In genomic region chr17:72192409-72193192, GRCh38 we compare ENCODE assay signal across 14 cellular contexts.
DNase-seq lines count a peak whose midpoint lies in the region; ATAC-seq, FAIRE-seq and TF ChIP-seq lines count a peak whose summit lies in the region.
"Had no signal": no experiment of that assay in that cellular context is flagged by ENCODE, and none has a peak within 500 bp of the region (broad histone marks: within the 10 kb centered on the region; RNA-seq: fewer than 3 reads in every experiment).

No MANE protein-coding gene starts in this region.

- H2AFZ ChIP-seq in SK-N-SH (ENCODE audit: low read depth): no peak overlapping the region

- H3K9me3 ChIP-seq in SK-N-SH (no peaks in the 10 kb centered on the region), pancreas (no peaks in the 10 kb centered on the region)
- H3K9me3 ChIP-seq: neutrophil had no signal

- no peak overlapping the region for H3K4me3 ChIP-seq in SK-N-SH (ENCODE audit: low read depth in 2 of 2, low read length in 1 of 2)
- H3K4me3 ChIP-seq in pancreas: no peak overlapping the region

- 0 out of 4 replicates have a peak, but pooled peaks of 1 of the 2 experiments have one; percentile 37 for TF ChIP-seq EP300 in SK-N-SH (IDR thresholded peaks at IDR 0.05; ENCODE audit: borderline replicate concordance in 1 of 2, low read depth in 1 of 2, low read length in 1 of 2)

- H3K9ac ChIP-seq in SK-N-SH: no peak overlapping the region

- H3K27ac ChIP-seq in SK-N-SH (ENCODE audit: low read depth in 2 of 2, low read length in 1 of 2) (no peak overlapping the region), pancreas (no peak overlapping the region)
- H3K27ac ChIP-seq: neutrophil had no signal

- TF ChIP-seq CTCF in SK-N-SH (IDR thresholded peaks at IDR 0.05) (no peak), pancreas (IDR thresholded peaks at IDR 0.05) (no peak), GM13976 (IDR thresholded peaks at IDR 0.05; ENCODE audit: borderline replicate concordance, control extremely low read depth, extremely low read depth, insufficient read depth, missing control alignments) (no peak)

- H3K4me1 ChIP-seq in SK-N-SH (ENCODE audit: control insufficient read depth in 1 of 2, insufficient read depth in 2 of 2, low read depth in 1 of 2, low read length in 1 of 2): no peaks in the 10 kb centered on the region
- no peaks in the 10 kb centered on the region for H3K4me1 ChIP-seq in pancreas

- H3K27me3 ChIP-seq in SK-N-SH (ENCODE audit: insufficient read depth): no peaks in the 10 kb centered on the region
- H3K27me3 ChIP-seq in pancreas: no peaks in the 10 kb centered on the region
- H3K27me3 ChIP-seq: neutrophil had no signal

- no peak for FAIRE-seq in pancreas (lab: Jason Lieb, UNC)
- FAIRE-seq: GM12891 had no signal

- intact Hi-C loops in pancreas (cut with DNase I): no loop called here

- ATAC-seq in pancreas: peak in 3 of 4 donors; percentile 36 to 57 (median 52)
- ATAC-seq in GM21619 (IDR thresholded peaks at IDR 0.05; ENCODE audit: unreplicated experiment): no peak

- no peaks in the 10 kb centered on the region for H3K9me2 ChIP-seq in SK-N-SH

- no peak overlapping the region for H3K4me2 ChIP-seq in SK-N-SH

- in situ Hi-C loops in GM13976 (cut with MboI; ENCODE audit: low sequenced_read_pairs, unreplicated experiment): no loop called here

- TF ChIP-seq RAD21 in SK-N-SH (IDR thresholded peaks at IDR 0.05; ENCODE audit: low read length): no peak

- no peaks in the 10 kb centered on the region for H3K36me3 ChIP-seq in SK-N-SH (replicated peaks in 1 of 2; ENCODE audit: control insufficient read depth in 1 of 2, insufficient read depth in 2 of 2, low read length in 1 of 2)
- no peaks in the 10 kb centered on the region for H3K36me3 ChIP-seq in pancreas
- H3K36me3 ChIP-seq: neutrophil had no signal

- POLR2A ChIA-PET in SK-N-SH (lab: Yijun Ruan, JAX): no interaction called here

- H4K20me1 ChIP-seq in SK-N-SH (ENCODE audit: insufficient read depth): no peaks in the 10 kb centered on the region

- 69% methylated on average over 8 of the region's 8 CpGs for WGBS in SK-N-SH (ENCODE audit: low lambda C conversion rate)
- 78 to 89% methylated on average over 8 of the region's 8 CpGs for WGBS in pancreas, 2 donors

- H3K79me2 ChIP-seq in SK-N-SH (ENCODE audit: insufficient read depth): no peaks in the 10 kb centered on the region

- CTCF ChIA-PET in SK-N-SH (lab: Yijun Ruan, JAX): no interaction called here

- H3F3A ChIP-seq in SK-N-SH (replicated peaks; ENCODE audit: insufficient read depth): no peaks in the 10 kb centered on the region

- DNase-seq in EH (ENCODE audit: low read depth) (peak; percentile 78), SK-N-SH (no peak), glomerular visceral epithelial cell (ENCODE audit: extremely low spot score) (peak; percentile 54), pancreas (no peak), NCI-H2196 treated with DMSO at 0.1 percent for 48 hours (lab: John Stamatoyannopoulos, UW; ENCODE audit: unreplicated experiment) (no peak), GM13976 (ENCODE audit: low spot score) (no peak), NCI-H2171 treated with DMSO at 0.1 percent for 48 hours (lab: John Stamatoyannopoulos, UW) (no peak)
- DNase-seq: activated naive CD4-positive, alpha-beta T cell treated with anti-CD3 and anti-CD28 coated beads, Interleukin-2, amount 50 U/mL, for 16 hours; NCI-H69; stimulated activated CD4-positive, alpha-beta T cell treated with anti-CD3 and anti-CD28 coated beads, Interleukin-4, amount 100 ng/mL, for 24 hours; substantia nigra had no signal

TF ChIP-seq in SK-N-SH, 30 proteins besides CTCF, POLR2A, EP300 and RAD21:
- TF ChIP-seq FOXM1 (IDR thresholded peaks at IDR 0.05; ENCODE audit: low read depth) (no peak), TCF12 (IDR thresholded peaks at IDR 0.05) (peak; percentile 54; the same call in 1 of the 2 replicates), RCOR1 (IDR thresholded peaks at IDR 0.05; ENCODE audit: low read length) (no peak), NFIC (IDR thresholded peaks at IDR 0.05; ENCODE audit: borderline replicate concordance) (peak; percentile 20; the same call in 1 of the 2 replicates), FOXJ3 (CRISPR knock-in tag; IDR thresholded peaks at IDR 0.05) (no peak), PBX3 (IDR thresholded peaks at IDR 0.05) (peak; percentile 70), CHD2 (IDR thresholded peaks at IDR 0.05; ENCODE audit: low read length, partially characterized antibody) (no peak), GABPA (IDR thresholded peaks at IDR 0.05; ENCODE audit: low read depth) (no peak), MAX (IDR thresholded peaks at IDR 0.05; ENCODE audit: low read depth) (no peak), RXRA (IDR thresholded peaks at IDR 0.05; ENCODE audit: borderline replicate concordance, low read depth) (no peak), JUND (IDR thresholded peaks at IDR 0.05) (no peak), USF2 (IDR thresholded peaks at IDR 0.05; ENCODE audit: borderline replicate concordance, low read depth, low read length) (no peak), ELF1 (IDR thresholded peaks at IDR 0.05) (no peak), USF1 (IDR thresholded peaks at IDR 0.05; ENCODE audit: borderline replicate concordance, low read depth) (no peak), POLR2AphosphoS5 (IDR thresholded peaks at IDR 0.05; ENCODE audit: low read depth, low read length) (no peak), YY1 (IDR thresholded peaks at IDR 0.05; ENCODE audit: low read depth) (no peak), IRF3 (IDR thresholded peaks at IDR 0.05; ENCODE audit: low read depth, low read length) (no peak), FOSL2 (IDR thresholded peaks at IDR 0.05; ENCODE audit: borderline replicate concordance, low read depth) (peak; percentile 55), ZBTB33 (IDR thresholded peaks at IDR 0.05; ENCODE audit: borderline replicate concordance, low read depth) (no peak), EZH2phosphoT487 (IDR thresholded peaks at IDR 0.05; ENCODE audit: borderline replicate concordance, low read depth) (no peak), SMC3 (IDR thresholded peaks at IDR 0.05; ENCODE audit: low read depth, low read length) (no peak), MXI1 (IDR thresholded peaks at IDR 0.05; ENCODE audit: low read depth, low read length) (no peak)

Comparison
In these comparisons a context has a peak if more than half of its experiments do, and no peak if none do; other contexts are left out.
1. DNase-seq: peak in EH (single experiment) and glomerular visceral epithelial cell (single experiment); none in SK-N-SH (single experiment), pancreas (0 of 6), NCI-H2196 treated with DMSO at 0.1 percent for 48 hours (single experiment), GM13976 (single experiment) and NCI-H2171 treated with DMSO at 0.1 percent for 48 hours (single experiment).